5 cellular contexts compared by ENCODE assay signal in the genomic region with DNA sequence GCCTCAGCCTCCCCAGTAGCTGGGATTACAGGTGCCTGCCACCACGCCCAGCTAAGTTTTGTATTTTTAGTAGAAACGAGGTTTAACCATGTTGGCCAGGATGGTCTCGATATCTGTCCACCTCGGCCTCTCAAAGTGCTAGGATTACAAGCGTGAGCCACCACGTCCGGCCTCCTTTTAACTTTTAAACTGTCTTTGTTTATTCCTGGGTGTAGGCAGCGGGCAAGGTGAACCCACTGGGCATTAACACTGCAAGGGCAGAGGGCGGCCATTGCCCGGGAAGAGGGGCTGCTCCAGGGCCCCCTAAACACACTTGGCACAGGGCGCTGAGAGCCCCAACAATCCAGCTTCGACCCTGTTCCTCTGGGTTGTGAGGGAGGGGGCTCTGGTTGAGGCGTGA.
"Had no signal": no experiment of that assay in that cellular context is flagged by ENCODE, and none has a peak within 500 bp of the region (broad histone marks: within the 10 kb centered on the region; RNA-seq: fewer than 3 reads in every experiment).

No MANE protein-coding gene starts in this region.

- DNase-seq: GM23248, GOT3, H9, HCEC 1CT had no signal

- H3K4me3 ChIP-seq: GM23248 had no signal

- ATAC-seq: HepG2 had no signal

- H2AFZ ChIP-seq: GM23248 had no signal

- H3K9ac ChIP-seq: GM23248 had no signal

- H3K27ac ChIP-seq: GM23248 had no signal
